ENCODE assay signal across 8 cellular contexts in the genomic region with DNA sequence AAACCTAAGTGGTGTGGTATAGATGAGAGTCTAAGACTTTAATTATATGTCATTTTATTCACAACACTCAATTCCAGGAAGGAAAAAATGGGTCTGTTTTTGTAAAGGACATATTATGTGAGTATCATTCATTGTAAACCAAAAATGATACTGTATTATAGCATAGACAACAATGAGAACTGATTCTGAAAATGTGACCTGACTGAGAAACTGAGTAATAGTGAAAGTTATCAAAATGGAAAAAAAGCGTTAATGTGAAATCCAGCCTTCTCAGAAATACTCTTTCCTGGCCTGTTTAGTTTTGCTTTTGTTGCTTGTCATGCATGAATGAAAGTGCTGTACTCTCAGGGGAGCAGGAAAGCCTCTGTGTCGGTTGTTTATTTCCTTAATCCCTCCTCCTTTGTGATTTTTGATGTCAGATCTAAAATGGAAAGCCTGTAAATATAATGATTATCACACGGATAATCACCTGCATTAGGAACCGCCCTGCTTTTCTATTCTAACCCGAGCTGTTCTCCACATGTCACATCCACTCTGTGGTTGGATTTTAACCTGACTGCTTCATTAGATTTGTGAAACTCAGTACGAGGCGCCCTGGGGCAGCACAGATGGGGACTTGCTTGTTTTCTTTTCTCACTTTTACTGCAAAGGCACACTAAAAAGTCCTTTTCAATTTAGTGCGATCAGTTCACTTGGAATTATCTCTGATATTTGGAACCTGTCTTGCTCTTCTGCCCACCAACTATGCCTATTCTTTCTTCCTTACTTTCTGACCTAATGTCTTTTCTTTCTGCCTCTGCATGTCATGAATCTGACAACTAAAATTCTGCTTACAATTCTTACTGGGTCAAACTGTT.
DNase-seq lines count a peak whose midpoint lies in the region; ATAC-seq lines count a peak whose summit lies in the region.

No MANE protein-coding gene starts in this region.

- DNase-seq in NCI-H1417 (lab: John Stamatoyannopoulos, UW) (peak; percentile 40 to 79 (median 58)), NCI-H1417 treated with DMSO at 0.1 percent for 48 hours (lab: John Stamatoyannopoulos, UW) (no peak), NCI-H2227 treated with DMSO at 0.1 percent for 48 hours (lab: John Stamatoyannopoulos, UW) (peak; percentile 68), immature natural killer cell (peak; percentile 16 to 18 (median 17)), ureter (ENCODE audit: low spot score) (no peak)
- peak; percentile 1 for DNase-seq in activated gamma-delta T cell treated with anti-CD3 and anti-CD28 coated beads, Interleukin-2, amount 50 U/mL, for 16 hours (ENCODE audit: low read depth)
- DNase-seq in stimulated activated CD4-positive, alpha-beta T cell treated with anti-CD3 and anti-CD28 coated beads, Interleukin-2, amount 100 ng/mL, for 48 hours = peak; percentile 27 to 32

- peak overlapping the region; percentile 59 to 88 (median 69) for H3K4me3 Mint-ChIP-seq in immature natural killer cell

- peaks cover 0 to 2% (median 0%) of the 10 kb centered on the region in 6 donors for H3K9me3 Mint-ChIP-seq in immature natural killer cell

- H3K36me3 Mint-ChIP-seq in immature natural killer cell = peaks cover 0 to 10% (median 3%) of the 10 kb centered on the region in 3 donors

- peaks cover 0 to under 1% (median 0%) of the 10 kb centered on the region in 3 donors for H3K27me3 Mint-ChIP-seq in immature natural killer cell (ENCODE audit: low read depth in 3 of 3)

- ATAC-seq in HG02885 (IDR thresholded peaks at IDR 0.05; ENCODE audit: poor library complexity, unreplicated experiment) = peak; percentile 74

- H3K4me1 Mint-ChIP-seq in immature natural killer cell = peaks cover 26 to 41% of the 10 kb centered on the region in 2 donors

- peak overlapping the region; percentile 86 to 94 (median 88) for H3K27ac Mint-ChIP-seq in immature natural killer cell

Comparison
In these comparisons a context has a peak if more than half of its experiments do, and no peak if none do; other contexts are left out.
1. DNase-seq: peak in NCI-H1417 (3 of 3), NCI-H2227 treated with DMSO at 0.1 percent for 48 hours (single experiment), activated gamma-delta T cell treated with anti-CD3 and anti-CD28 coated beads, Interleukin-2, amount 50 U/mL, for 16 hours (single experiment), immature natural killer cell (3 of 3) and stimulated activated CD4-positive, alpha-beta T cell treated with anti-CD3 and anti-CD28 coated beads, Interleukin-2, amount 100 ng/mL, for 48 hours (2 of 2); none in NCI-H1417 treated with DMSO at 0.1 percent for 48 hours (single experiment) and ureter (single experiment).